Comparison of ENCODE assay signal across 1 cellular context in the genomic region with DNA sequence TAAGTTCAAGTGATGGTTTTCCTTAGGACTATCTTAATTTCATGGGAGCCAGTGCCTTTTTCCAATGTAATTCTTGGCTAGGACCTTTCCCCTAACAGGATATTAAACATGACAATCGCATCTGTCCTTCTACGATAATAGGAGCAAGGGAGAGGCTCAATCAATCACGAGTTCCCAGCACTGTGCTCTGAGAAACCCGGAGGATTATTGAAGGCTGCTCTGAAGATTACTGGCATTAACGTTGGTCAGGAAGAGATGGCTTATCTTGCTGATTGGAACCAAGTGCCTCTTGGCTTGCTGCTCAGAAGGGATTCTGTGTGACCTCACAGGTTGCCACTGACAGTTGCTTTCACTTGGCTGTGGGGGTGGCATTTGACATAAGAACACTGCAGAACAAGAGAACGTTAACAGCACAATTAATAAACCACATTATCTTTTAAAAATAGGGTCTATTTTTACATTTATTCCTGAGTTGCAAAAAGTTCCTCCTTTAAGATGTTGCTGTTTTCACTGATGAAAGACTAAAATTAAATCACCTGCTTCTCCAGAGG.
TF ChIP-seq lines count a peak whose summit lies in the region.

No MANE protein-coding gene starts in this region.

TF ChIP-seq in GM23338, 12 proteins besides CTCF, POLR2A, EP300 and RAD21 (continued from another document):
- TF ChIP-seq EZH2 (IDR thresholded peaks at IDR 0.05; ENCODE audit: low read depth, unreplicated experiment): no peak
- TF ChIP-seq EZH2phosphoT487 (IDR thresholded peaks at IDR 0.05; ENCODE audit: unreplicated experiment): no peak
- no peak for TF ChIP-seq ZNF114 (CRISPR knock-in tag; IDR thresholded peaks at IDR 0.05)
- TF ChIP-seq, protein P1, sequence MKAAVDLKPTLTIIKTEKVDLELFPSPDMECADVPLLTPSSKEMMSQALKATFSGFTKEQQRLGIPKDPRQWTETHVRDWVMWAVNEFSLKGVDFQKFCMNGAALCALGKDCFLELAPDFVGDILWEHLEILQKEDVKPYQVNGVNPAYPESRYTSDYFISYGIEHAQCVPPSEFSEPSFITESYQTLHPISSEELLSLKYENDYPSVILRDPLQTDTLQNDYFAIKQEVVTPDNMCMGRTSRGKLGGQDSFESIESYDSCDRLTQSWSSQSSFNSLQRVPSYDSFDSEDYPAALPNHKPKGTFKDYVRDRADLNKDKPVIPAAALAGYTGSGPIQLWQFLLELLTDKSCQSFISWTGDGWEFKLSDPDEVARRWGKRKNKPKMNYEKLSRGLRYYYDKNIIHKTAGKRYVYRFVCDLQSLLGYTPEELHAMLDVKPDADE (IDR thresholded peaks at IDR 0.05): no peak
- no peak for TF ChIP-seq JUNB (IDR thresholded peaks at IDR 0.05; ENCODE audit: unreplicated experiment)
